Comparison of ENCODE assay signal across 29 cellular contexts in genomic region chr1:69403911-69404310, GRCh38.
"Had no signal": no experiment of that assay in that cellular context is flagged by ENCODE, and none has a peak within 500 bp of the region (broad histone marks: within the 10 kb centered on the region; RNA-seq: fewer than 3 reads in every experiment).

No MANE protein-coding gene starts in this region.

- H3K9me3 Mint-ChIP-seq: activated CD4-positive, alpha-beta memory T cell treated with anti-CD3 and anti-CD28 coated beads, Interleukin-2, amount 10 ng/mL, durations not matched to agents 7 days and 5 days had no signal

- H3K36me3 ChIP-seq: ascending aorta, esophagus muscularis mucosa, gastroesophageal sphincter had no signal

- H3K4me3 ChIP-seq: ascending aorta, esophagus muscularis mucosa, gastroesophageal sphincter had no signal

- H3K27me3 Mint-ChIP-seq: activated CD4-positive, alpha-beta memory T cell treated with anti-CD3 and anti-CD28 coated beads, Interleukin-2, amount 10 ng/mL, durations not matched to agents 7 days and 5 days; activated CD4-positive, alpha-beta T cell treated with anti-CD3 and anti-CD28 coated beads for 36 hours; activated CD4-positive, alpha-beta T cell treated with anti-CD3 and anti-CD28 coated beads, Interleukin-2, amount 10 ng/mL, durations not matched to agents 24 days and 14 days; activated naive CD4-positive, alpha-beta T cell treated with anti-CD3 and anti-CD28 coated beads, Interleukin-2, amount 10 ng/mL, durations not matched to agents 7 days and 5 days; activated naive CD8-positive, alpha-beta T cell treated with anti-CD3 and anti-CD28 coated beads, Interleukin-2, amount 10 ng/mL, durations not matched to agents 7 days and 5 days; activated T-cell treated with anti-CD3 and anti-CD28 coated beads, Interleukin-2, amount 50 U/mL, for 24 hours; effector memory CD8-positive, alpha-beta T cell; T-helper 17 cell had no signal

- H3K27ac Mint-ChIP-seq: activated CD4-positive, alpha-beta memory T cell treated with anti-CD3 and anti-CD28 coated beads, Interleukin-2, amount 10 ng/mL, durations not matched to agents 7 days and 5 days; activated CD4-positive, alpha-beta T cell treated with anti-CD3 and anti-CD28 coated beads for 36 hours; activated CD4-positive, alpha-beta T cell treated with anti-CD3 and anti-CD28 coated beads, Interleukin-2, amount 10 ng/mL, durations not matched to agents 24 days and 14 days; activated naive CD4-positive, alpha-beta T cell treated with anti-CD3 and anti-CD28 coated beads, Interleukin-2, amount 10 ng/mL, durations not matched to agents 7 days and 5 days; activated naive CD4-positive, alpha-beta T cell treated with anti-CD3 and anti-CD28 coated beads, Interleukin-2, amount 50 U/mL, for 72 hours; activated naive CD8-positive, alpha-beta T cell treated with anti-CD3 and anti-CD28 coated beads, Interleukin-2, amount 10 ng/mL, durations not matched to agents 7 days and 5 days; activated T-cell treated with anti-CD3 and anti-CD28 coated beads, Interleukin-2, amount 50 U/mL, for 24 hours; activated T-cell treated with anti-CD3 and anti-CD28 coated beads, Interleukin-2, amount 50 U/mL, for 72 hours; effector memory CD8-positive, alpha-beta T cell; T-helper 17 cell; T-helper 2 cell treated with Interferon-gamma antibody and Interleukin-4, amounts not matched to agents 5 μg/mL and 100 μg/mL, for 36 hours had no signal

- H3K27me3 ChIP-seq: ascending aorta, esophagus muscularis mucosa, gastroesophageal sphincter had no signal

- DNase-seq: activated CD4-positive, alpha-beta memory T cell treated with anti-CD3 and anti-CD28 coated beads, Interleukin-2, amount 10 ng/mL, durations not matched to agents 7 days and 5 days; activated CD4-positive, alpha-beta T cell treated with anti-CD3 and anti-CD28 coated beads for 36 hours; activated CD4-positive, alpha-beta T cell treated with anti-CD3 and anti-CD28 coated beads, Interleukin-2, amount 10 ng/mL, durations not matched to agents 24 days and 14 days; activated CD4-positive, CD25-positive, alpha-beta regulatory T cell; activated CD4-positive, CD25-positive, alpha-beta regulatory T cell treated with anti-CD3 and anti-CD28 coated beads, Interleukin-2, amount 50 U/mL, for 72 hours; activated CD8-positive, alpha-beta memory T cell treated with anti-CD3 and anti-CD28 coated beads, Interleukin-2, amount 50 U/mL, for 48 hours; activated gamma-delta T cell; activated naive CD4-positive, alpha-beta T cell; activated naive CD4-positive, alpha-beta T cell treated with anti-CD3 and anti-CD28 coated beads, Interleukin-2, amount 10 ng/mL, durations not matched to agents 7 days and 5 days; activated naive CD8-positive, alpha-beta T cell treated with anti-CD3 and anti-CD28 coated beads, Interleukin-2, amount 10 ng/mL, durations not matched to agents 7 days and 5 days; activated T-cell treated with anti-CD3 and anti-CD28 coated beads for 4 hours; activated T-cell treated with anti-CD3 and anti-CD28 coated beads, Interleukin-2, amount 50 U/mL, for 24 hours; activated T-cell treated with anti-CD3 and anti-CD28 coated beads, Interleukin-2, amount 50 U/mL, for 72 hours; caudate nucleus; cortex of kidney; dermis blood vessel endothelial cell; effector CD4-positive, alpha-beta T cell; effector memory CD8-positive, alpha-beta T cell; erythroblast; foreskin melanocyte; T-helper 1 cell; T-helper 17 cell; T1000 had no signal

- H3K9me3 ChIP-seq: ascending aorta, esophagus muscularis mucosa, gastroesophageal sphincter had no signal

- FAIRE-seq: colon had no signal

- H3K36me3 Mint-ChIP-seq: activated naive CD4-positive, alpha-beta T cell treated with anti-CD3 and anti-CD28 coated beads, Interleukin-2, amount 10 ng/mL, durations not matched to agents 7 days and 5 days; activated naive CD4-positive, alpha-beta T cell treated with anti-CD3 and anti-CD28 coated beads, Interleukin-2, amount 50 U/mL, for 72 hours; activated naive CD8-positive, alpha-beta T cell treated with anti-CD3 and anti-CD28 coated beads, Interleukin-2, amount 10 ng/mL, durations not matched to agents 7 days and 5 days had no signal

- H3K4me1 Mint-ChIP-seq: activated CD4-positive, alpha-beta memory T cell treated with anti-CD3 and anti-CD28 coated beads, Interleukin-2, amount 10 ng/mL, durations not matched to agents 7 days and 5 days; activated CD4-positive, alpha-beta T cell treated with anti-CD3 and anti-CD28 coated beads for 36 hours; activated CD4-positive, alpha-beta T cell treated with anti-CD3 and anti-CD28 coated beads, Interleukin-2, amount 10 ng/mL, durations not matched to agents 24 days and 14 days; activated naive CD4-positive, alpha-beta T cell treated with anti-CD3 and anti-CD28 coated beads, Interleukin-2, amount 10 ng/mL, durations not matched to agents 7 days and 5 days; activated naive CD8-positive, alpha-beta T cell treated with anti-CD3 and anti-CD28 coated beads, Interleukin-2, amount 10 ng/mL, durations not matched to agents 7 days and 5 days; T-helper 17 cell had no signal

- H3K27ac ChIP-seq: ascending aorta, esophagus muscularis mucosa, gastroesophageal sphincter had no signal

- H3K4me3 Mint-ChIP-seq: activated CD4-positive, alpha-beta memory T cell treated with anti-CD3 and anti-CD28 coated beads, Interleukin-2, amount 10 ng/mL, durations not matched to agents 7 days and 5 days; activated CD4-positive, alpha-beta T cell treated with anti-CD3 and anti-CD28 coated beads for 36 hours; activated CD4-positive, alpha-beta T cell treated with anti-CD3 and anti-CD28 coated beads, Interleukin-2, amount 10 ng/mL, durations not matched to agents 24 days and 14 days; activated naive CD4-positive, alpha-beta T cell treated with anti-CD3 and anti-CD28 coated beads, Interleukin-2, amount 10 ng/mL, durations not matched to agents 7 days and 5 days; activated naive CD8-positive, alpha-beta T cell treated with anti-CD3 and anti-CD28 coated beads, Interleukin-2, amount 10 ng/mL, durations not matched to agents 7 days and 5 days; activated T-cell treated with anti-CD3 and anti-CD28 coated beads, Interleukin-2, amount 50 U/mL, for 24 hours; activated T-cell treated with anti-CD3 and anti-CD28 coated beads, Interleukin-2, amount 50 U/mL, for 72 hours; effector memory CD8-positive, alpha-beta T cell; T-helper 17 cell; T-helper 2 cell treated with Interferon-gamma antibody and Interleukin-4, amounts not matched to agents 5 μg/mL and 100 μg/mL, for 36 hours had no signal

- H3K4me1 ChIP-seq: ascending aorta, esophagus muscularis mucosa, gastroesophageal sphincter had no signal
